Comparison of ENCODE assay signal across 25 cellular contexts in the genomic region with DNA sequence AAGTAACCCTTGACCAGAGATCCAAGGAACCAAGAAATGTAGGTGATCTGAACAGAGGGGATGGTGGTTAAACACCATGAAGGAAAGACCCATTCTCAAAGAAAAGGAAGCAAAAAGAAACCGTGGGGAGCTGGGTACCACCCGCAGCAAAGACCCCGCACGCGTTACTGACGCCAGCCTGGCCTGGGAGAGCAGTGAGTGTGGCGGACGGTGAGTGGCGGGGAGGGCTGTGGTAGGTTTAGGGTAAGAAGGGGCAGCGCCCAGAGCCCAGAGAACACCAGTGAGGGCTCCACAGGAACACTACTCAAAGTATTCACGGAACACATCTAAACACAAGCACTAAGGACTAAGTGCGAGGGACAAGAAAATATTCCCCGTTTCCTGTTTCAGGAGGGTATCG. TPM values are rescaled to one million over a fixed set of nuclear protein-coding genes. Genes with fewer than 3 reads are reported as not detected.
DNase-seq lines count a peak whose midpoint lies in the region; ATAC-seq and TF ChIP-seq lines count a peak whose summit lies in the region.
"Had no signal": no experiment of that assay in that cellular context is flagged by ENCODE, and none has a peak within 500 bp of the region (broad histone marks: within the 10 kb centered on the region; RNA-seq: fewer than 3 reads in every experiment).

No MANE protein-coding gene starts in this region.

- DNase-seq in Caco-2 (no peak), WTC11 (ENCODE audit: low spot score) (no peak), mesenchymal stem cell (no peak), spleen (peak; percentile 58), H7 (no peak)
- DNase-seq in activated T-helper 1 cell treated with anti-CD3 and anti-CD28 coated beads, Interleukin-12 subunit alpha, Interleukin-12 subunit beta, Interleukin-2, Interleukin-4 antibody, amounts not matched to agents 30 ng/mL and 10 ng/mL and 1 ng/mL, durations not matched to agents 14 hours and 24 hours and 36 hours (ENCODE audit: low spot score): no peak
- DNase-seq: activated CD4-positive, alpha-beta T cell treated with anti-CD3 and anti-CD28 coated beads, Interleukin-2, amount 10 ng/mL, durations not matched to agents 24 days and 14 days; activated naive CD4-positive, alpha-beta T cell treated with Interleukin-2 at 50 U/mL for 16 hours; activated T-cell treated with anti-CD3 and anti-CD28 coated beads, Interleukin-2, amount 50 U/mL, for 4 hours; body of pancreas; CD8-positive, alpha-beta memory T cell; DMS53; GDM1; Karpas-422; NCI-H1436 treated with DMSO at 0.1 percent for 48 hours; NCI-H510A; stimulated activated CD4-positive, alpha-beta T cell treated with anti-CD3 and anti-CD28 coated beads, Interleukin-12 subunit alpha, Interleukin-12 subunit beta, amount 100 ng/mL, for 4 hours; stimulated activated CD4-positive, alpha-beta T cell treated with anti-CD3 and anti-CD28 coated beads, Interleukin-4, amount 100 ng/mL, for 1 hour had no signal

- no peak overlapping the region for H3K9ac ChIP-seq in mesenchymal stem cell (ENCODE audit: low read length)

- H3K79me1 ChIP-seq in mesenchymal stem cell (replicated peaks; ENCODE audit: low read length, poor library complexity, severe bottlenecking): peaks cover 34% of the 10 kb centered on the region

- H4K8ac ChIP-seq in mesenchymal stem cell (ENCODE audit: low read length): no peak overlapping the region

- H3K36me3 Mint-ChIP-seq in Caco-2 (ENCODE audit: insufficient read depth, unreplicated experiment) (peaks cover 38% of the 10 kb centered on the region), WTC11 (peaks cover 13% of the 10 kb centered on the region)
- peaks cover 10% of the 10 kb centered on the region for H3K36me3 Mint-ChIP-seq in activated T-helper 1 cell treated with anti-CD3 and anti-CD28 coated beads, Interleukin-12 subunit alpha, Interleukin-12 subunit beta, Interleukin-2, Interleukin-4 antibody, amounts not matched to agents 30 ng/mL and 10 ng/mL and 1 ng/mL, durations not matched to agents 14 hours and 24 hours and 36 hours (ENCODE audit: low read depth)

- BruUV-seq in Caco-2 (replicated peaks; lab: Mats Ljungman, UMichigan): no TSS peak

- H2BK5ac ChIP-seq in mesenchymal stem cell (ENCODE audit: low read depth, low read length, poor library complexity, severe bottlenecking): no peak overlapping the region

- H3K27me3 ChIP-seq in Caco-2 (replicated peaks; ENCODE audit: control insufficient read depth, insufficient read depth, low read length) (no peaks in the 10 kb centered on the region), mesenchymal stem cell (ENCODE audit: control insufficient read depth in 1 of 2, insufficient read depth in 1 of 2, low read length in 2 of 2) (no peaks in the 10 kb centered on the region), spleen (replicated peaks in 1 of 7) (no peaks in the 10 kb centered on the region), H7 (ENCODE audit: control insufficient read depth, insufficient read depth, low read length) (no peaks in the 10 kb centered on the region)
- H3K27me3 ChIP-seq: body of pancreas, left lung, right lobe of liver, suprapubic skin had no signal

- peak overlapping the region; percentile 33 for H3K27ac Mint-ChIP-seq in Caco-2 (ENCODE audit: unreplicated experiment)
- peak overlapping the region; percentile 66 for H3K27ac Mint-ChIP-seq in WTC11
- no peak overlapping the region for H3K27ac Mint-ChIP-seq in activated T-helper 1 cell treated with anti-CD3 and anti-CD28 coated beads, Interleukin-12 subunit alpha, Interleukin-12 subunit beta, Interleukin-2, Interleukin-4 antibody, amounts not matched to agents 30 ng/mL and 10 ng/mL and 1 ng/mL, durations not matched to agents 14 hours and 24 hours and 36 hours
- H3K27ac Mint-ChIP-seq: activated CD4-positive, alpha-beta T cell treated with anti-CD3 and anti-CD28 coated beads, Interleukin-2, amount 10 ng/mL, durations not matched to agents 24 days and 14 days; stimulated activated effector memory CD8-positive, alpha-beta T cell treated with anti-CD3 and anti-CD28 coated beads, Interleukin-12 subunit alpha, Interleukin-12 subunit beta, amount 100 ng/mL, for 72 hours; T-helper 2 cell treated with Interferon-gamma antibody and Interleukin-4, amounts not matched to agents 5 μg/mL and 100 μg/mL, for 36 hours had no signal

- POLR2A ChIA-PET in Caco-2 (lab: Charles Lee) (no interaction called here), WTC11 (lab: Charles Lee) (no interaction called here)

- no peak overlapping the region for H3K4me2 ChIP-seq in mesenchymal stem cell (ENCODE audit: low read length, poor library complexity, severe bottlenecking)

- no peak overlapping the region for H3K23ac ChIP-seq in mesenchymal stem cell (ENCODE audit: low read length in 2 of 2)

- TF ChIP-seq POLR2A in spleen (IDR thresholded peaks at IDR 0.05): no peak

- H2AK5ac ChIP-seq in mesenchymal stem cell (ENCODE audit: low read length, severe bottlenecking): no peak overlapping the region

- H3K9me3 ChIP-seq in Caco-2 (no peaks in the 10 kb centered on the region), mesenchymal stem cell (ENCODE audit: control insufficient read depth, low read length) (no peaks in the 10 kb centered on the region), spleen (no peaks in the 10 kb centered on the region)
- H3K9me3 ChIP-seq: body of pancreas, left lung, right lobe of liver, suprapubic skin had no signal

- H3K18ac ChIP-seq in mesenchymal stem cell (ENCODE audit: low read depth in 1 of 2, low read length in 2 of 2): no peak overlapping the region

- no peak overlapping the region for H3K4me3 ChIP-seq in Caco-2 (ENCODE audit: low read depth, low read length)
- H3K4me3 ChIP-seq in mesenchymal stem cell (ENCODE audit: insufficient read depth in 1 of 2, low read depth in 1 of 2, low read length in 2 of 2): no peak overlapping the region
- H3K4me3 ChIP-seq in spleen: no peak overlapping the region
- no peak overlapping the region for H3K4me3 ChIP-seq in H7 (ENCODE audit: insufficient read depth, low read depth, low read length)
- H3K4me3 ChIP-seq: body of pancreas, left lung, right lobe of liver, suprapubic skin had no signal

- CTCF ChIA-PET in Caco-2 (lab: Charles Lee): no interaction called here
- CTCF ChIA-PET in WTC11 (lab: Charles Lee): interaction anchor here (3.3 kb wide), 1 partner anchor 84 kb away, joined by 17 read pairs; no protein-coding TSS in a partner anchor

- H3K14ac ChIP-seq in mesenchymal stem cell (ENCODE audit: low read length in 2 of 2): no peak overlapping the region

- H3K4me1 ChIP-seq in Caco-2: peaks cover 14% of the 10 kb centered on the region
- H3K4me1 ChIP-seq in mesenchymal stem cell (ENCODE audit: control insufficient read depth, insufficient read depth, low read depth, low read length): peaks cover 20% of the 10 kb centered on the region
- peaks cover 6 to 66% (median 14%) of the 10 kb centered on the region in 6 donors for H3K4me1 ChIP-seq in spleen
- H3K4me1 ChIP-seq: right lobe of liver had no signal

- intact Hi-C loops in Caco-2 (cut with micrococcal nuclease; ENCODE audit: unreplicated experiment): loop anchor here (10.0 kb wide), 2 partner anchors 242 to 272 kb away; a partner anchor contains a TSS
- intact Hi-C loops in spleen (cut with DNase I; ENCODE audit: low total_unique reads): no loop called here
- intact Hi-C loops in activated T-helper 1 cell treated with anti-CD3 and anti-CD28 coated beads, Interleukin-12 subunit alpha, Interleukin-12 subunit beta, Interleukin-2, Interleukin-4 antibody, amounts not matched to agents 30 ng/mL and 10 ng/mL and 1 ng/mL, durations not matched to agents 14 hours and 24 hours and 36 hours (cut with micrococcal nuclease): no loop called here

- H3K4me1 Mint-ChIP-seq in Caco-2 (ENCODE audit: low read depth, unreplicated experiment) (peaks cover 15% of the 10 kb centered on the region), WTC11 (peaks cover 15% of the 10 kb centered on the region)
- H3K4me1 Mint-ChIP-seq in activated T-helper 1 cell treated with anti-CD3 and anti-CD28 coated beads, Interleukin-12 subunit alpha, Interleukin-12 subunit beta, Interleukin-2, Interleukin-4 antibody, amounts not matched to agents 30 ng/mL and 10 ng/mL and 1 ng/mL, durations not matched to agents 14 hours and 24 hours and 36 hours (ENCODE audit: low read depth): peaks cover 18% of the 10 kb centered on the region

- TF ChIP-seq CTCF in Caco-2 (IDR thresholded peaks at IDR 0.05; ENCODE audit: insufficient read depth in 1 of 2, low read depth in 1 of 2, low read length in 1 of 2, severe bottlenecking in 1 of 2, unreplicated experiment in 1 of 2): no peak
- TF ChIP-seq CTCF in WTC11 (IDR thresholded peaks at IDR 0.05): no peak
- no peak for TF ChIP-seq CTCF in spleen (IDR thresholded peaks at IDR 0.05 in 8 of 11, conservative IDR thresholded peaks at IDR 0.05 in 3 of 11)

- H3K27me3 Mint-ChIP-seq in Caco-2 (ENCODE audit: insufficient read depth, unreplicated experiment) (no peaks in the 10 kb centered on the region), WTC11 (ENCODE audit: low read depth) (no peaks in the 10 kb centered on the region)
- no peaks in the 10 kb centered on the region for H3K27me3 Mint-ChIP-seq in activated T-helper 1 cell treated with anti-CD3 and anti-CD28 coated beads, Interleukin-12 subunit alpha, Interleukin-12 subunit beta, Interleukin-2, Interleukin-4 antibody, amounts not matched to agents 30 ng/mL and 10 ng/mL and 1 ng/mL, durations not matched to agents 14 hours and 24 hours and 36 hours (ENCODE audit: insufficient read depth)
- H3K27me3 Mint-ChIP-seq: activated CD4-positive, alpha-beta T cell treated with anti-CD3 and anti-CD28 coated beads, Interleukin-2, amount 10 ng/mL, durations not matched to agents 24 days and 14 days; CD8-positive, alpha-beta memory T cell had no signal

- 91% methylated on average over 11 of the region's 14 CpGs for WGBS in mesenchymal stem cell
- 90 to 94% (median 93%) methylated on average over 14 of the region's 14 CpGs for WGBS in spleen, 5 donors

- H3K4me3 Mint-ChIP-seq in Caco-2 (ENCODE audit: unreplicated experiment) (no peak overlapping the region), WTC11 (no peak overlapping the region)
- no peak overlapping the region for H3K4me3 Mint-ChIP-seq in activated T-helper 1 cell treated with anti-CD3 and anti-CD28 coated beads, Interleukin-12 subunit alpha, Interleukin-12 subunit beta, Interleukin-2, Interleukin-4 antibody, amounts not matched to agents 30 ng/mL and 10 ng/mL and 1 ng/mL, durations not matched to agents 14 hours and 24 hours and 36 hours
- H3K4me3 Mint-ChIP-seq: activated CD4-positive, alpha-beta T cell treated with anti-CD3 and anti-CD28 coated beads, Interleukin-2, amount 10 ng/mL, durations not matched to agents 24 days and 14 days; activated T-cell treated with anti-CD3 and anti-CD28 coated beads, Interleukin-2, amount 50 U/mL, for 4 hours; stimulated activated effector memory CD8-positive, alpha-beta T cell treated with anti-CD3 and anti-CD28 coated beads, Interleukin-12 subunit alpha, Interleukin-12 subunit beta, amount 100 ng/mL, for 72 hours; T-helper 2 cell treated with Interferon-gamma antibody and Interleukin-4, amounts not matched to agents 5 μg/mL and 100 μg/mL, for 36 hours had no signal

- H3K4ac ChIP-seq in mesenchymal stem cell (ENCODE audit: low read depth in 1 of 2, low read length in 2 of 2): no peak overlapping the region

- H3K36me3 ChIP-seq in Caco-2 (ENCODE audit: control insufficient read depth, insufficient read depth, low read length) (0 out of 2 replicates have a peak, but pooled peaks cover 2% of the 10 kb centered on the region), mesenchymal stem cell (ENCODE audit: control insufficient read depth in 1 of 2, insufficient read depth in 2 of 2, low read depth in 1 of 2, low read length in 2 of 2) (peaks cover 14 to 21% of the 10 kb centered on the region in 2 experiments), spleen (peaks cover 0 to 27% (median 19%) of the 10 kb centered on the region in 6 donors), H7 (replicated peaks; ENCODE audit: control insufficient read depth, insufficient read depth, low read length) (peaks cover 4% of the 10 kb centered on the region)

- H2BK12ac ChIP-seq in mesenchymal stem cell (ENCODE audit: low read length in 2 of 2): no peak overlapping the region

- no peak overlapping the region for H4K91ac ChIP-seq in mesenchymal stem cell (ENCODE audit: low read length)

- H3K27ac ChIP-seq in mesenchymal stem cell (ENCODE audit: low read length, poor library complexity, severe bottlenecking) (no peak overlapping the region), spleen (no peak overlapping the region)
- H3K27ac ChIP-seq: body of pancreas, left lung, right lobe of liver, suprapubic skin had no signal

- H2BK120ac ChIP-seq in mesenchymal stem cell (ENCODE audit: low read depth, low read length): no peak overlapping the region

- no peak overlapping the region for H2AFZ ChIP-seq in mesenchymal stem cell (ENCODE audit: low read depth, low read length)

- peak overlapping the region; percentile 12 for H2BK15ac ChIP-seq in mesenchymal stem cell (ENCODE audit: low read depth, poor library complexity, severe bottlenecking)

- ATAC-seq in WTC11 (no peak), HG02852 (IDR thresholded peaks at IDR 0.05; ENCODE audit: unreplicated experiment) (no peak), GM21367 (IDR thresholded peaks at IDR 0.05; ENCODE audit: unreplicated experiment) (no peak)
- ATAC-seq: activated T-cell treated with anti-CD3 and anti-CD28 coated beads, Interleukin-2, amount 50 U/mL, for 4 hours; body of pancreas; left lung; right lobe of liver; stimulated activated effector memory CD8-positive, alpha-beta T cell treated with anti-CD3 and anti-CD28 coated beads, Interleukin-12 subunit alpha, Interleukin-12 subunit beta, amount 100 ng/mL, for 72 hours had no signal

- H3K9me3 Mint-ChIP-seq in Caco-2 (ENCODE audit: unreplicated experiment) (no peaks in the 10 kb centered on the region), WTC11 (no peaks in the 10 kb centered on the region)
- H3K9me3 Mint-ChIP-seq in activated T-helper 1 cell treated with anti-CD3 and anti-CD28 coated beads, Interleukin-12 subunit alpha, Interleukin-12 subunit beta, Interleukin-2, Interleukin-4 antibody, amounts not matched to agents 30 ng/mL and 10 ng/mL and 1 ng/mL, durations not matched to agents 14 hours and 24 hours and 36 hours: no peaks in the 10 kb centered on the region
- H3K9me3 Mint-ChIP-seq: activated CD4-positive, alpha-beta T cell treated with anti-CD3 and anti-CD28 coated beads, Interleukin-2, amount 10 ng/mL, durations not matched to agents 24 days and 14 days; activated T-cell treated with anti-CD3 and anti-CD28 coated beads, Interleukin-2, amount 50 U/mL, for 4 hours; CD8-positive, alpha-beta memory T cell; stimulated activated effector memory CD8-positive, alpha-beta T cell treated with anti-CD3 and anti-CD28 coated beads, Interleukin-12 subunit alpha, Interleukin-12 subunit beta, amount 100 ng/mL, for 72 hours; T-helper 2 cell treated with Interferon-gamma antibody and Interleukin-4, amounts not matched to agents 5 μg/mL and 100 μg/mL, for 36 hours had no signal

RNA-seq across cellular contexts. Expression of a gene that starts 4.2 kb away (rescaled TPM):
- total RNA-seq in Caco-2 (2022): 20.6 and 21.5 TPM in 2 replicates
- 14.1 to 14.8 TPM (median 14.2 TPM) in 3 replicates for total RNA-seq in WTC11 (2021)
- 6.6 TPM for polyA plus RNA-seq in mesenchymal stem cell (2013, experiment 1 of 2)
- polyA plus RNA-seq in mesenchymal stem cell (2013, experiment 2 of 2): 6.7 TPM
- 10 to 100 TPM; 11.1 to 15.0 (median 13.9) TPM for total RNA-seq in spleen
- 10 to 100 TPM in 2 of 3 donors, 1 to 10 TPM in 1; 8.6 to 12.9 (median 10.4) TPM for polyA plus RNA-seq in spleen
- total RNA-seq in activated T-helper 1 cell treated with anti-CD3 and anti-CD28 coated beads, Interleukin-12 subunit alpha, Interleukin-12 subunit beta, Interleukin-2, Interleukin-4 antibody, amounts not matched to agents 30 ng/mL and 10 ng/mL and 1 ng/mL, durations not matched to agents 14 hours and 24 hours and 36 hours: 13.4 and 13.7 TPM in 2 replicates
- total RNA-seq in H7 (2014; rRNA removed; shearing (Covaris generic)): 17.0 and 21.4 TPM in 2 replicates

RNA-seq across cellular contexts. Expression of a gene that starts 30.5 kb away (rescaled TPM):
- total RNA-seq in Caco-2 (2022) (27.4 and 27.9 TPM in 2 replicates), WTC11 (2021) (53.0 to 65.6 TPM (median 53.4 TPM) in 3 replicates), spleen (10 to 100 TPM; 16.1 to 57.0 (median 44.0) TPM)
- 11.7 TPM for polyA plus RNA-seq in mesenchymal stem cell (2013, experiment 1 of 2)
- polyA plus RNA-seq in mesenchymal stem cell (2013, experiment 2 of 2): 12.0 TPM
- polyA plus RNA-seq in spleen: 10 to 100 TPM; 21.2 to 38.9 (median 24.6) TPM
- total RNA-seq in activated T-helper 1 cell treated with anti-CD3 and anti-CD28 coated beads, Interleukin-12 subunit alpha, Interleukin-12 subunit beta, Interleukin-2, Interleukin-4 antibody, amounts not matched to agents 30 ng/mL and 10 ng/mL and 1 ng/mL, durations not matched to agents 14 hours and 24 hours and 36 hours: 5.3 and 5.5 TPM in 2 replicates
- 24.9 and 32.7 TPM in 2 replicates for total RNA-seq in H7 (2014; rRNA removed; shearing (Covaris generic))

RNA-seq across cellular contexts. Expression of a gene that starts 35.4 kb away (rescaled TPM):
- 51.1 and 61.6 TPM in 2 replicates for total RNA-seq in Caco-2 (2022)
- 39.3 to 44.9 TPM (median 40.5 TPM) in 3 replicates for total RNA-seq in WTC11 (2021)
- polyA plus RNA-seq in mesenchymal stem cell (2013, experiment 1 of 2): 9.2 TPM
- 9.3 TPM for polyA plus RNA-seq in mesenchymal stem cell (2013, experiment 2 of 2)
- 10 to 100 TPM; 36.4 to 49.8 (median 43.2) TPM for total RNA-seq in spleen
- polyA plus RNA-seq in spleen: 10 to 100 TPM in 2 of 3 donors, 1 to 10 TPM in 1; 7.3 to 23.1 (median 19.1) TPM
- 54.4 and 55.5 TPM in 2 replicates for total RNA-seq in activated T-helper 1 cell treated with anti-CD3 and anti-CD28 coated beads, Interleukin-12 subunit alpha, Interleukin-12 subunit beta, Interleukin-2, Interleukin-4 antibody, amounts not matched to agents 30 ng/mL and 10 ng/mL and 1 ng/mL, durations not matched to agents 14 hours and 24 hours and 36 hours
- 15.1 and 22.4 TPM in 2 replicates for total RNA-seq in H7 (2014; rRNA removed; shearing (Covaris generic))

RNA-seq across cellular contexts. Expression of a gene that starts 48.7 kb away (rescaled TPM):
- total RNA-seq in Caco-2 (2022): 35.2 and 36.5 TPM in 2 replicates
- total RNA-seq in WTC11 (2021): 27.5 to 32.6 TPM (median 32.4 TPM) in 3 replicates
- 8.0 TPM for polyA plus RNA-seq in mesenchymal stem cell (2013, experiment 1 of 2)
- 7.9 TPM for polyA plus RNA-seq in mesenchymal stem cell (2013, experiment 2 of 2)
- 100 to 1,000 TPM in 1 of 7 donors, 10 to 100 TPM in 6; 56.5 to 120 (median 66.0) TPM for total RNA-seq in spleen
- 10 to 100 TPM in 1 of 3 donors, 1 to 10 TPM in 2; 4.3 to 21.2 (median 5.7) TPM for polyA plus RNA-seq in spleen
- total RNA-seq in activated T-helper 1 cell treated with anti-CD3 and anti-CD28 coated beads, Interleukin-12 subunit alpha, Interleukin-12 subunit beta, Interleukin-2, Interleukin-4 antibody, amounts not matched to agents 30 ng/mL and 10 ng/mL and 1 ng/mL, durations not matched to agents 14 hours and 24 hours and 36 hours: 17.9 and 18.9 TPM in 2 replicates
- 20.1 and 27.5 TPM in 2 replicates for total RNA-seq in H7 (2014; rRNA removed; shearing (Covaris generic))
